1 cellular context compared by ENCODE assay signal in genomic region chr6:154307696-154308425, GRCh38.
TF ChIP-seq lines count a peak whose summit lies in the region.

No MANE protein-coding gene starts in this region.

TF ChIP-seq in IMR-90, 13 proteins besides CTCF, POLR2A, EP300 and RAD21 (continued from another document):
- TF ChIP-seq SMC3 (IDR thresholded peaks at IDR 0.05; ENCODE audit: low read depth, low read length) (no peak), FOS (IDR thresholded peaks at IDR 0.05; ENCODE audit: low read depth, low read length) (no peak), MAZ (IDR thresholded peaks at IDR 0.05; ENCODE audit: borderline replicate concordance, low read depth, low read length) (no peak), USF2 (IDR thresholded peaks at IDR 0.05; ENCODE audit: low read depth, low read length) (no peak), BHLHE40 (IDR thresholded peaks at IDR 0.05; ENCODE audit: low read depth, low read length) (no peak), RCOR1 (IDR thresholded peaks at IDR 0.05; ENCODE audit: insufficient replicate concordance, low read length) (no peak), MXI1 (IDR thresholded peaks at IDR 0.05; ENCODE audit: borderline replicate concordance, low read depth, low read length) (no peak), CEBPB (IDR thresholded peaks at IDR 0.05; ENCODE audit: low read depth, low read length) (no peak)
